Comparison of ENCODE assay signal across 22 cellular contexts in the genomic region with DNA sequence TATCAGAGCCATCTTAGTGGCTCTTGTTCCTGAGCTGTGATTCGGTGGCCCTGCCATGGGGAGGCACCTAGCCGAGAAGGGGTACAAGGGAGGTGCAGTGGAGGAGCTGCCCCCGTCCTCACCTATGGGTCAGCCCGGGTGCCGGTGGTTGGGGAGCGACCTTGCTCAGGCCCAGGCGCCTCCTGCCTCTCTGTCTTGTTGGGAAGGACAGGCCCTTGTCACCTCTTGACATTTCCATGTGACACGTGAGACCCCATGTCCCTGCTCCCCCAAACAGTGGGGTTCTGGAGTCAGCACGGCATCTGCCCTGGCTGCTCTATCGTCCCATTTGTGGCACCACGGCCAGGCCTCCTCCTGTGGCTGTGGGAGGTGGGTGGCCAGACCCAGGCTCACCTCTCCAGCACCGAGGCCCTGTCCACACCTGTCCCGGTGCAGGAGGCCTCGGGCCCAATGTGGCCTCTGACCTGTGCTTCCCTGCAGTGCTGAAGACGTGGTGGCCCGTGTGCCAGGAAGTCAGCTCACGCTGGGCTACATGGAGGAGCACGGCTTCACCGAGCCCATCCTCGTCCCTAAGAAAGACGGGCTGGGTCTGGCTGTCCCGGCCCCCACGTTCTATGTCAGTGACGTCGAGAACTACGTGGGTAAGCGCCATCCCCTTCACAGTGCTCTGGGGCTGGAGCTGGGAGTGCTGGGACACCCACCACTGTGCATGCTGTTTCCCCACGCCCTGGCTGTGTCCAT.
DNase-seq lines count a peak whose midpoint lies in the region; ATAC-seq and TF ChIP-seq lines count a peak whose summit lies in the region.
"Had no signal": no experiment of that assay in that cellular context is flagged by ENCODE, and none has a peak within 500 bp of the region (broad histone marks: within the 10 kb centered on the region; RNA-seq: fewer than 3 reads in every experiment).

No MANE protein-coding gene starts in this region.

- H3K27me3 ChIP-seq in left lung (no peaks in the 10 kb centered on the region), stomach (no peaks in the 10 kb centered on the region), MG63 (no peaks in the 10 kb centered on the region)

- intact Hi-C loops in left lung (cut with DNase I) (no loop called here), stomach (cut with DNase I; ENCODE audit: low total_unique reads) (no loop called here)

- CTCF ChIA-PET in activated naive CD4-positive, alpha-beta T cell treated with anti-CD3 and anti-CD28 coated beads, Interleukin-2, amount 10 ng/mL, durations not matched to agents 7 days and 5 days (lab: Charles Lee) = no interaction called here

- H3K4me1 Mint-ChIP-seq in activated naive CD4-positive, alpha-beta T cell treated with anti-CD3 and anti-CD28 coated beads, Interleukin-2, amount 10 ng/mL, durations not matched to agents 7 days and 5 days = no peaks in the 10 kb centered on the region
- peaks cover 4% of the 10 kb centered on the region for H3K4me1 Mint-ChIP-seq in T-helper 17 cell
- H3K4me1 Mint-ChIP-seq: neural crest cell had no signal

- no peak overlapping the region for H3K4me3 ChIP-seq in left lung
- H3K4me3 ChIP-seq in stomach = no peak overlapping the region
- H3K4me3 ChIP-seq in MG63 = no peak overlapping the region
- H3K4me3 ChIP-seq: psoas muscle had no signal

- DNase-seq in activated naive CD4-positive, alpha-beta T cell treated with anti-CD3 and anti-CD28 coated beads, Interleukin-2, amount 10 ng/mL, durations not matched to agents 7 days and 5 days = peak; percentile 10
- DNase-seq in activated naive CD4-positive, alpha-beta T cell treated with Interleukin-2 at 50 U/mL for 16 hours = no peak
- DNase-seq in T-helper 17 cell (peak in 1 of 3 donors; percentile 7), left lung (peak; percentile 25 to 63), stomach (peak; percentile 18), MG63 (no peak)
- DNase-seq: activated gamma-delta T cell; amniotic stem cell; COR-L47; dermis blood vessel endothelial cell; GOT3; left cardiac atrium; NCI-H1048; NCI-H1930; NCI-H226; SIG-M5; stimulated activated CD4-positive, alpha-beta T cell treated with anti-CD3 and anti-CD28 coated beads, Interleukin-12 subunit alpha, Interleukin-12 subunit beta, amount 100 ng/mL, for 4 hours; stimulated activated CD8-positive, alpha-beta memory T cell treated with anti-CD3 and anti-CD28 coated beads, Interleukin-4, amount 100 ng/mL, for 48 hours had no signal

- ATAC-seq in T-helper 17 cell (no peak), left lung (no peak), GM21528 (IDR thresholded peaks at IDR 0.05; ENCODE audit: low FRiP score, unreplicated experiment) (no peak), esophagus mucosa (no peak)

- H3K27ac ChIP-seq in left lung = no peak overlapping the region
- no peak overlapping the region for H3K27ac ChIP-seq in stomach

- H3K27ac Mint-ChIP-seq in activated naive CD4-positive, alpha-beta T cell treated with anti-CD3 and anti-CD28 coated beads, Interleukin-2, amount 10 ng/mL, durations not matched to agents 7 days and 5 days = no peak overlapping the region
- H3K27ac Mint-ChIP-seq in T-helper 17 cell = peak overlapping the region; percentile 45

- no peaks in the 10 kb centered on the region for H3K9me3 Mint-ChIP-seq in activated naive CD4-positive, alpha-beta T cell treated with anti-CD3 and anti-CD28 coated beads, Interleukin-2, amount 10 ng/mL, durations not matched to agents 7 days and 5 days
- H3K9me3 Mint-ChIP-seq: neural crest cell had no signal

- H3K4me1 ChIP-seq in left lung (no peaks in the 10 kb centered on the region), stomach (peaks cover 0 to 25% (median 2%) of the 10 kb centered on the region in 4 donors)

- no peak for TF ChIP-seq CTCF in left lung (IDR thresholded peaks at IDR 0.05)
- no peak for TF ChIP-seq CTCF in stomach (IDR thresholded peaks at IDR 0.05)

- 93 to 96% (median 95%) methylated on average over 22 to 28 of the region's 28 CpGs for WGBS in stomach, 5 donors

- H3K36me3 ChIP-seq in left lung (peaks cover 0 to 85% of the 10 kb centered on the region in 2 donors), stomach (peaks cover 48 to 83% (median 74%) of the 10 kb centered on the region in 4 donors), MG63 (peaks cover 21% of the 10 kb centered on the region)

- peaks cover 13% of the 10 kb centered on the region for H3K36me3 Mint-ChIP-seq in activated naive CD4-positive, alpha-beta T cell treated with anti-CD3 and anti-CD28 coated beads, Interleukin-2, amount 10 ng/mL, durations not matched to agents 7 days and 5 days
- H3K36me3 Mint-ChIP-seq in T-helper 17 cell (ENCODE audit: low read depth) = peaks cover 8% of the 10 kb centered on the region

- no peaks in the 10 kb centered on the region for H3K27me3 Mint-ChIP-seq in activated naive CD4-positive, alpha-beta T cell treated with anti-CD3 and anti-CD28 coated beads, Interleukin-2, amount 10 ng/mL, durations not matched to agents 7 days and 5 days
- no peaks in the 10 kb centered on the region for H3K27me3 Mint-ChIP-seq in T-helper 17 cell

- no peak for TF ChIP-seq EP300 in stomach (IDR thresholded peaks at IDR 0.05)

- H3K9me3 ChIP-seq in T-helper 17 cell (ENCODE audit: control insufficient read depth, low read length, poor library complexity, severe bottlenecking) = no peaks in the 10 kb centered on the region
- H3K9me3 ChIP-seq in left lung = no peaks in the 10 kb centered on the region
- H3K9me3 ChIP-seq in stomach = no peaks in the 10 kb centered on the region
- no peaks in the 10 kb centered on the region for H3K9me3 ChIP-seq in MG63
- H3K9me3 ChIP-seq: psoas muscle had no signal

- TF ChIP-seq POLR2A in stomach (IDR thresholded peaks at IDR 0.05) = no peak

- H3K4me3 Mint-ChIP-seq in activated naive CD4-positive, alpha-beta T cell treated with anti-CD3 and anti-CD28 coated beads, Interleukin-2, amount 10 ng/mL, durations not matched to agents 7 days and 5 days = no peak overlapping the region
- H3K4me3 Mint-ChIP-seq in T-helper 17 cell = no peak overlapping the region
- H3K4me3 Mint-ChIP-seq: neural crest cell had no signal

Comparison
In these comparisons a context has a peak if more than half of its experiments do, and no peak if none do; other contexts are left out.
1. DNase-seq: peak in activated naive CD4-positive, alpha-beta T cell treated with anti-CD3 and anti-CD28 coated beads, Interleukin-2, amount 10 ng/mL, durations not matched to agents 7 days and 5 days (single experiment), left lung (2 of 2) and stomach (single experiment); none in activated naive CD4-positive, alpha-beta T cell treated with Interleukin-2 at 50 U/mL for 16 hours (single experiment) and MG63 (single experiment).